20 cellular contexts compared by ENCODE assay signal in genomic region chr17:74344658-74345057, GRCh38. TPM values are rescaled to one million over a fixed set of nuclear protein-coding genes. Genes with fewer than 3 reads are reported as not detected.
DNase-seq lines count a peak whose midpoint lies in the region; ATAC-seq and TF ChIP-seq lines count a peak whose summit lies in the region.
"Had no signal": no experiment of that assay in that cellular context is flagged by ENCODE, and none has a peak within 500 bp of the region (broad histone marks: within the 10 kb centered on the region; RNA-seq: fewer than 3 reads in every experiment).

No MANE protein-coding gene starts in this region.

- H3K14ac ChIP-seq in neuronal stem cell (ENCODE audit: low read length) = no peak overlapping the region

- H2BK5ac ChIP-seq in neuronal stem cell (ENCODE audit: low read length) = peak overlapping the region; percentile 59

- H3K9me2 ChIP-seq in GM23338 (ENCODE audit: insufficient read depth) = no peaks in the 10 kb centered on the region

- no peak overlapping the region for H2BK12ac ChIP-seq in neuronal stem cell (ENCODE audit: low read length)

- H3K4me2 ChIP-seq in GM23338 (no peak overlapping the region), neuronal stem cell (ENCODE audit: insufficient read depth, low read length, poor library complexity, severe bottlenecking) (no peak overlapping the region)

- no peak overlapping the region for H3K4me3 ChIP-seq in GM23338
- no peak overlapping the region for H3K4me3 ChIP-seq in WERI-Rb-1 (ENCODE audit: low read depth, low read length)
- H3K4me3 ChIP-seq in neuronal stem cell (ENCODE audit: low read length in 2 of 2) = no peak overlapping the region
- H3K4me3 ChIP-seq: HAP-1 had no signal

- H4K20me1 ChIP-seq in GM23338 (replicated peaks; ENCODE audit: insufficient read depth) = no peaks in the 10 kb centered on the region

- peaks cover 4% of the 10 kb centered on the region for H3K27me3 Mint-ChIP-seq in GM23338 (ENCODE audit: insufficient read depth, low read depth, poor library complexity)

- no peak overlapping the region for H4K91ac ChIP-seq in neuronal stem cell (ENCODE audit: low read depth, low read length, poor library complexity)

- no peak overlapping the region for H2BK15ac ChIP-seq in neuronal stem cell (ENCODE audit: low read length)

- DNase-seq in GM23338 (ENCODE audit: low spot score) (no peak), WERI-Rb-1 (no peak), neuronal stem cell (ENCODE audit: low spot score) (no peak), activated T-cell treated with anti-CD3 and anti-CD28 coated beads for 4 hours (no peak), NCI-H1092 (lab: John Stamatoyannopoulos, UW) (no peak)
- DNase-seq: Calu3; CD4-positive, alpha-beta T cell; CD8-positive, alpha-beta memory T cell; DMS53; GF-D8 had no signal

- peaks cover 3% of the 10 kb centered on the region for H3K79me1 ChIP-seq in neuronal stem cell (ENCODE audit: low read depth, low read length)

- H3K79me2 ChIP-seq in GM23338 (replicated peaks; ENCODE audit: insufficient read depth) = no peaks in the 10 kb centered on the region

- H3K36me3 Mint-ChIP-seq in GM23338 (ENCODE audit: low read depth) = no peaks in the 10 kb centered on the region
- H3K36me3 Mint-ChIP-seq: CD8-positive, alpha-beta memory T cell had no signal

- H3F3A ChIP-seq in GM23338 (replicated peaks; ENCODE audit: low read depth) = no peaks in the 10 kb centered on the region

- H3K4me1 ChIP-seq in GM23338 (ENCODE audit: insufficient read depth) (no peaks in the 10 kb centered on the region), neuronal stem cell (ENCODE audit: control insufficient read depth in 2 of 2, insufficient read depth in 1 of 2, low read depth in 1 of 2, low read length in 2 of 2) (peaks cover 0 to 10% of the 10 kb centered on the region in 2 donors)
- H3K4me1 ChIP-seq: HAP-1 had no signal

- no peak overlapping the region for H3K23ac ChIP-seq in neuronal stem cell (ENCODE audit: low read depth, low read length, poor library complexity)

- H3K27ac ChIP-seq in GM23338 (ENCODE audit: low read depth) (no peak overlapping the region), WERI-Rb-1 (peak overlapping the region; percentile 75), neuronal stem cell (replicated peaks; ENCODE audit: low read length) (no peak overlapping the region)
- H3K27ac ChIP-seq: C4-2B had no signal

- ATAC-seq in GM23338 (peak; percentile 6; the same call in 2 of the 3 replicates), GM18870 (IDR thresholded peaks at IDR 0.05; ENCODE audit: unreplicated experiment) (no peak), HG03045 (IDR thresholded peaks at IDR 0.05; ENCODE audit: unreplicated experiment) (no peak)

- TF ChIP-seq CTCF in GM23338 (conservative IDR thresholded peaks at IDR 0.05; ENCODE audit: low read depth in 2 of 2) (no peak), WERI-Rb-1 (IDR thresholded peaks at IDR 0.05; ENCODE audit: low read depth, low read length) (no peak)

- no CpG with 5 or more reads among the region's 21 CpGs for WGBS in neuronal stem cell (ENCODE audit: extremely low coverage in 2 of 2, insufficient read length in 2 of 2, insufficient replicate concordance in 1 of 2), 2 donors

- 0 out of 2 replicates have a peak overlapping the region, but pooled peaks have one; percentile 10 for H2AFZ ChIP-seq in GM23338
- no peak overlapping the region for H2AFZ ChIP-seq in neuronal stem cell (ENCODE audit: low read length)

- H2BK120ac ChIP-seq in neuronal stem cell (ENCODE audit: low read depth, low read length) = no peak overlapping the region

- H3K9ac ChIP-seq in neuronal stem cell (ENCODE audit: low read depth, low read length, poor library complexity) = no peak overlapping the region

- H3K27ac Mint-ChIP-seq in GM23338 = no peak overlapping the region
- H3K27ac Mint-ChIP-seq: CD4-positive, alpha-beta T cell; CD8-positive, alpha-beta memory T cell had no signal

- H3K4me3 Mint-ChIP-seq in GM23338 = no peak overlapping the region
- H3K4me3 Mint-ChIP-seq: CD4-positive, alpha-beta T cell; CD8-positive, alpha-beta memory T cell had no signal

- H2AK5ac ChIP-seq in neuronal stem cell (ENCODE audit: low read depth, low read length) = peak overlapping the region; percentile 97

- no peak overlapping the region for H4K8ac ChIP-seq in neuronal stem cell (ENCODE audit: low read depth, low read length)

- H3K27me3 ChIP-seq in GM23338 (ENCODE audit: insufficient read depth) (no peaks in the 10 kb centered on the region), WERI-Rb-1 (ENCODE audit: insufficient read depth, low read depth, severe bottlenecking) (no peaks in the 10 kb centered on the region), neuronal stem cell (ENCODE audit: control insufficient read depth in 3 of 3, insufficient read depth in 3 of 3, low read depth in 1 of 3, low read length in 3 of 3) (peaks cover 0 to 69% (median 2%) of the 10 kb centered on the region in 3 experiments)

- H3K4ac ChIP-seq in neuronal stem cell (ENCODE audit: low read length) = no peak overlapping the region

- H3K36me3 ChIP-seq in GM23338 (ENCODE audit: insufficient read depth) (no peaks in the 10 kb centered on the region), WERI-Rb-1 (no peaks in the 10 kb centered on the region), neuronal stem cell (replicated peaks in 1 of 2; ENCODE audit: control insufficient read depth in 2 of 2, insufficient read depth in 2 of 2, low read length in 2 of 2) (no peaks in the 10 kb centered on the region)
- H3K36me3 ChIP-seq: HAP-1 had no signal

- H3K9me3 Mint-ChIP-seq in GM23338 = no peaks in the 10 kb centered on the region
- H3K9me3 Mint-ChIP-seq: CD4-positive, alpha-beta T cell; CD8-positive, alpha-beta memory T cell had no signal

- H3K9me3 ChIP-seq in WERI-Rb-1 (ENCODE audit: severe bottlenecking) = no peaks in the 10 kb centered on the region
- no peaks in the 10 kb centered on the region for H3K9me3 ChIP-seq in neuronal stem cell (replicated peaks in 1 of 2; ENCODE audit: control insufficient read depth in 2 of 2, insufficient read depth in 1 of 2, low read depth in 1 of 2, low read length in 2 of 2)
- H3K9me3 ChIP-seq: HAP-1 had no signal

- peak overlapping the region; percentile 66 for H3K18ac ChIP-seq in neuronal stem cell (ENCODE audit: low read length)

- H3K4me1 Mint-ChIP-seq in GM23338 = peaks cover 7% of the 10 kb centered on the region; the same call in 2 of the 3 replicates
- H3K4me1 Mint-ChIP-seq: CD8-positive, alpha-beta memory T cell had no signal

TF ChIP-seq in GM23338, 12 proteins besides CTCF, POLR2A, EP300 and RAD21 (continues in another document):
- no peak for TF ChIP-seq NANOG (IDR thresholded peaks at IDR 0.05; ENCODE audit: borderline replicate concordance)
- no peak for TF ChIP-seq EZH2 (IDR thresholded peaks at IDR 0.05; ENCODE audit: low read depth, unreplicated experiment)
- TF ChIP-seq, protein P1, sequence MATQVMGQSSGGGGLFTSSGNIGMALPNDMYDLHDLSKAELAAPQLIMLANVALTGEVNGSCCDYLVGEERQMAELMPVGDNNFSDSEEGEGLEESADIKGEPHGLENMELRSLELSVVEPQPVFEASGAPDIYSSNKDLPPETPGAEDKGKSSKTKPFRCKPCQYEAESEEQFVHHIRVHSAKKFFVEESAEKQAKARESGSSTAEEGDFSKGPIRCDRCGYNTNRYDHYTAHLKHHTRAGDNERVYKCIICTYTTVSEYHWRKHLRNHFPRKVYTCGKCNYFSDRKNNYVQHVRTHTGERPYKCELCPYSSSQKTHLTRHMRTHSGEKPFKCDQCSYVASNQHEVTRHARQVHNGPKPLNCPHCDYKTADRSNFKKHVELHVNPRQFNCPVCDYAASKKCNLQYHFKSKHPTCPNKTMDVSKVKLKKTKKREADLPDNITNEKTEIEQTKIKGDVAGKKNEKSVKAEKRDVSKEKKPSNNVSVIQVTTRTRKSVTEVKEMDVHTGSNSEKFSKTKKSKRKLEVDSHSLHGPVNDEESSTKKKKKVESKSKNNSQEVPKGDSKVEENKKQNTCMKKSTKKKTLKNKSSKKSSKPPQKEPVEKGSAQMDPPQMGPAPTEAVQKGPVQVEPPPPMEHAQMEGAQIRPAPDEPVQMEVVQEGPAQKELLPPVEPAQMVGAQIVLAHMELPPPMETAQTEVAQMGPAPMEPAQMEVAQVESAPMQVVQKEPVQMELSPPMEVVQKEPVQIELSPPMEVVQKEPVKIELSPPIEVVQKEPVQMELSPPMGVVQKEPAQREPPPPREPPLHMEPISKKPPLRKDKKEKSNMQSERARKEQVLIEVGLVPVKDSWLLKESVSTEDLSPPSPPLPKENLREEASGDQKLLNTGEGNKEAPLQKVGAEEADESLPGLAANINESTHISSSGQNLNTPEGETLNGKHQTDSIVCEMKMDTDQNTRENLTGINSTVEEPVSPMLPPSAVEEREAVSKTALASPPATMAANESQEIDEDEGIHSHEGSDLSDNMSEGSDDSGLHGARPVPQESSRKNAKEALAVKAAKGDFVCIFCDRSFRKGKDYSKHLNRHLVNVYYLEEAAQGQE (IDR thresholded peaks at IDR 0.05; ENCODE audit: unreplicated experiment) = no peak
- TF ChIP-seq EZH2phosphoT487 (IDR thresholded peaks at IDR 0.05; ENCODE audit: unreplicated experiment) = no peak
- no peak for TF ChIP-seq ETS1 (IDR thresholded peaks at IDR 0.05)
- no peak for TF ChIP-seq STAT1 (IDR thresholded peaks at IDR 0.05; ENCODE audit: unreplicated experiment)
- TF ChIP-seq ZNF331 (CRISPR knock-in tag; IDR thresholded peaks at IDR 0.05; ENCODE audit: low read depth) = no peak
- no peak for TF ChIP-seq CREB1 (CRISPR knock-in tag; IDR thresholded peaks at IDR 0.05; ENCODE audit: low read depth)
- no peak for TF ChIP-seq JUNB (IDR thresholded peaks at IDR 0.05; ENCODE audit: unreplicated experiment)

RNA-seq across cellular contexts. Expression of gene BTBD17, which starts 17.0 kb away (rescaled TPM):
- 4.9 and 5.0 TPM in 2 replicates for total RNA-seq in GM23338 (2014; rRNA removed; shearing (Covaris generic))
- polyA plus RNA-seq in GM23338 (2016; fragmentation: Nextera tagmentation; extraction: Ambion mirVana) = 1.7 and 1.9 TPM in 2 replicates
- polyA plus RNA-seq in neuronal stem cell (2013, experiment 1 of 2) = 17.6 TPM
- 17.1 TPM for polyA plus RNA-seq in neuronal stem cell (2013, experiment 2 of 2)
- total RNA-seq: A172; Calu3; CD4-positive, alpha-beta T cell; CD8-positive, alpha-beta memory T cell; Daoy; G401; H4 had no signal
- polyA plus RNA-seq: BJ; CD8-positive, alpha-beta memory T cell had no signal

RNA-seq across cellular contexts. Expression of gene KIF19, which starts 18.6 kb away (rescaled TPM):
- total RNA-seq in GM23338 (2014; rRNA removed; shearing (Covaris generic)) = 0.27 and 0.35 TPM in 2 replicates
- polyA plus RNA-seq in GM23338 (2016; fragmentation: Nextera tagmentation; extraction: Ambion mirVana) = 0.07 and 0.36 TPM in 2 replicates
- polyA plus RNA-seq in neuronal stem cell (2013, experiment 1 of 2) = 0.68 TPM
- 0.57 TPM for polyA plus RNA-seq in neuronal stem cell (2013, experiment 2 of 2)
- total RNA-seq: A172, A673, Calu3, Daoy, G401, H4 had no signal
- polyA plus RNA-seq: BJ had no signal

RNA-seq across cellular contexts. Expression of gene GPR142, which starts 22.6 kb away (rescaled TPM):
- not detected in 2 replicates for total RNA-seq in GM23338 (2014; rRNA removed; shearing (Covaris generic))
- polyA plus RNA-seq in GM23338 (2016; fragmentation: Nextera tagmentation; extraction: Ambion mirVana) = not detected in 2 replicates
- polyA plus RNA-seq in neuronal stem cell (2013, experiment 1 of 2) = 0.22 TPM
- 0.24 TPM for polyA plus RNA-seq in neuronal stem cell (2013, experiment 2 of 2)
- total RNA-seq: A172; Calu3; CD4-positive, alpha-beta T cell; CD8-positive, alpha-beta memory T cell; Daoy; G401; H4 had no signal
- polyA plus RNA-seq: BJ; CD8-positive, alpha-beta memory T cell had no signal
